In genomic region chr3:157368171-157368570, GRCh38 we compare ENCODE assay signal across 20 cellular contexts.
"Had no signal": no experiment of that assay in that cellular context is flagged by ENCODE, and none has a peak within 500 bp of the region (broad histone marks: within the 10 kb centered on the region; RNA-seq: fewer than 3 reads in every experiment).

No MANE protein-coding gene starts in this region.

- H3K27ac Mint-ChIP-seq: activated CD4-positive, alpha-beta T cell treated with anti-CD3 and anti-CD28 coated beads, Interleukin-2, amount 10 ng/mL, durations not matched to agents 24 days and 14 days; activated CD8-positive, alpha-beta T cell treated with anti-CD3 and anti-CD28 coated beads, Interleukin-2, amount 10 ng/mL, durations not matched to agents 7 days and 5 days; activated naive CD8-positive, alpha-beta T cell treated with anti-CD3 and anti-CD28 coated beads, Interleukin-2, amount 10 ng/mL, durations not matched to agents 7 days and 5 days; activated T-cell treated with anti-CD3 and anti-CD28 coated beads, Interleukin-2, amount 50 U/mL, for 72 hours; brain; immature natural killer cell had no signal

- H3K27me3 Mint-ChIP-seq: activated naive CD8-positive, alpha-beta T cell treated with anti-CD3 and anti-CD28 coated beads, Interleukin-2, amount 10 ng/mL, durations not matched to agents 7 days and 5 days; brain had no signal

- H3K27ac ChIP-seq: coronary artery, esophagus squamous epithelium, psoas muscle, right lobe of liver, spleen, stomach, testis, upper lobe of right lung had no signal

- H3K4me1 Mint-ChIP-seq: activated CD4-positive, alpha-beta T cell treated with anti-CD3 and anti-CD28 coated beads, Interleukin-2, amount 10 ng/mL, durations not matched to agents 24 days and 14 days; activated naive CD8-positive, alpha-beta T cell treated with anti-CD3 and anti-CD28 coated beads, Interleukin-2, amount 10 ng/mL, durations not matched to agents 7 days and 5 days; immature natural killer cell had no signal

- H3K9me3 ChIP-seq: esophagus squamous epithelium, psoas muscle, right lobe of liver, spleen, stomach, testis, upper lobe of right lung had no signal

- H3K27me3 ChIP-seq: esophagus squamous epithelium, right lobe of liver, spleen, stomach, testis, upper lobe of right lung had no signal

- H3K9me3 Mint-ChIP-seq: activated CD4-positive, alpha-beta T cell treated with anti-CD3 and anti-CD28 coated beads, Interleukin-2, amount 10 ng/mL, durations not matched to agents 24 days and 14 days; activated naive CD8-positive, alpha-beta T cell treated with anti-CD3 and anti-CD28 coated beads, Interleukin-2, amount 10 ng/mL, durations not matched to agents 7 days and 5 days; activated T-cell treated with anti-CD3 and anti-CD28 coated beads, Interleukin-2, amount 50 U/mL, for 72 hours; immature natural killer cell had no signal

- H3K4me1 ChIP-seq: esophagus squamous epithelium, psoas muscle, right lobe of liver, spleen, upper lobe of right lung had no signal

- H3K4me3 Mint-ChIP-seq: activated CD4-positive, alpha-beta T cell treated with anti-CD3 and anti-CD28 coated beads, Interleukin-2, amount 10 ng/mL, durations not matched to agents 24 days and 14 days; activated CD8-positive, alpha-beta T cell treated with anti-CD3 and anti-CD28 coated beads, Interleukin-2, amount 10 ng/mL, durations not matched to agents 7 days and 5 days; activated naive CD8-positive, alpha-beta T cell treated with anti-CD3 and anti-CD28 coated beads, Interleukin-2, amount 10 ng/mL, durations not matched to agents 7 days and 5 days; activated T-cell treated with anti-CD3 and anti-CD28 coated beads, Interleukin-2, amount 50 U/mL, for 72 hours; brain; immature natural killer cell had no signal

- H3K36me3 ChIP-seq: esophagus squamous epithelium, right lobe of liver, spleen, stomach had no signal

- DNase-seq: activated CD4-positive, alpha-beta T cell treated with anti-CD3 and anti-CD28 coated beads, Interleukin-2, amount 10 ng/mL, durations not matched to agents 24 days and 14 days; activated CD4-positive, CD25-positive, alpha-beta regulatory T cell; activated CD8-positive, alpha-beta memory T cell treated with anti-CD3 and anti-CD28 coated beads, Interleukin-2, amount 50 U/mL, for 4 hours; activated CD8-positive, alpha-beta T cell treated with anti-CD3 and anti-CD28 coated beads, Interleukin-2, amount 10 ng/mL, durations not matched to agents 7 days and 5 days; activated gamma-delta T cell treated with Interleukin-2 at 50 U/mL for 16 hours; activated naive CD8-positive, alpha-beta T cell treated with anti-CD3 and anti-CD28 coated beads, Interleukin-2, amount 10 ng/mL, durations not matched to agents 7 days and 5 days; activated T-cell treated with anti-CD3 and anti-CD28 coated beads, Interleukin-2, amount 50 U/mL, for 72 hours; central memory CD4-positive, alpha-beta T cell; effector CD4-positive, alpha-beta T cell; esophagus squamous epithelium; hypothalamus; immature natural killer cell; psoas muscle; right lobe of liver; spleen; stomach; testis; upper lobe of right lung had no signal

- H3K36me3 Mint-ChIP-seq: activated naive CD8-positive, alpha-beta T cell treated with anti-CD3 and anti-CD28 coated beads, Interleukin-2, amount 10 ng/mL, durations not matched to agents 7 days and 5 days; brain; immature natural killer cell had no signal

- H3K4me3 ChIP-seq: coronary artery, esophagus squamous epithelium, psoas muscle, right lobe of liver, spleen, stomach, testis, upper lobe of right lung had no signal

- ATAC-seq: activated CD8-positive, alpha-beta T cell treated with anti-CD3 and anti-CD28 coated beads, Interleukin-2, amount 10 ng/mL, durations not matched to agents 7 days and 5 days; activated T-cell treated with anti-CD3 and anti-CD28 coated beads, Interleukin-2, amount 50 U/mL, for 72 hours; psoas muscle; right lobe of liver; upper lobe of right lung had no signal
